Comparison of ENCODE assay signal across 9 cellular contexts in the genomic region with DNA sequence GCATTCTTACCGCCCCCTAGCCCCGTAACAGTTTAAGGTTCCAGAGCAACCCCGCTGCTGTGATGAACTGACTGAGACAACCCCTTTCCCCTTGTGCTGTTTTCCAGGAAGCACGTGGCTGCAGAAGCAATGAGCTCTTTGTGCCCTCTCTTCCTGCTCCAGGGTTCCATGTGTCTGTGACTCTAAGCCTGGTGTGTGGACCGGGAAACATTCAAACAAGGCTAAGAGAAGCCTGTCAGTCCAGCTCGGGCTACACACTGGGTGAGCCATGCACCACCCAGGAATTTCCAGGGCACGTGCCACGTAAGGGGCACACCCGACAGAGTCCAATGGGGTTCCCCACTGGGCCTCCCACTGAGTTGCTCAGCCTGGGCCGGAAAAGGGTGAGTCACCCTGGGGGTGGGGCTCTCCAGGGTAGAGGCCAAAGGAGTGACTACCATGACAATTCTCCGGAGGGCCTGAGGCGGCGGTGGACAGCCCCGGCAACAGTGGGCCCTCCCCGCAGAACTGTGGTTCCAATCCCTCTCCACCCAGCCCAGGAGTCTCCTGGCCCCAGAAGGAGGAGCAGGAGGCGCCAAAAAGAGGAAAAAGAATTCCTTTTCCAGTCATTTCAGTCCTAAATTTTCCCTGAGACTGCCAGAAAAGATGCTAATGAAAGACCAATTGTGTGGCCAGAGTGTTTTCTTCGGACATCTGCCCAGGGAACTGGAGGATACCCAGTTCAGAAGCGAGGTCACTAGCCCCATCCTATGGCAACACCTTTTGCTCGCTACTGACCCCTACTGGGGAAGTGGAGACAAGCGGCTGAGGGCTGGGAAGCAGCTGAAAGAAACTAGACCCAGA.
A peak's percentile ranks its signal among the peaks of the same experiment; 100 is the strongest.
DNase-seq lines count a peak whose midpoint lies in the region; ATAC-seq and TF ChIP-seq lines count a peak whose summit lies in the region.
"Had no signal": no experiment of that assay in that cellular context is flagged by ENCODE, and none has a peak within 500 bp of the region (broad histone marks: within the 10 kb centered on the region; RNA-seq: fewer than 3 reads in every experiment).

No MANE protein-coding gene starts in this region.

- TF ChIP-seq CTCF in liver (IDR thresholded peaks at IDR 0.05; ENCODE audit: low read depth, low read length, missing input control), result peak; percentile 90

- DNase-seq in NCI-H1105 (lab: John Stamatoyannopoulos, UW) (peak; percentile 5), NCI-H1105 treated with DMSO at 0.1 percent for 48 hours (lab: John Stamatoyannopoulos, UW) (no peak), NCI-H1092 (lab: John Stamatoyannopoulos, UW) (peak; percentile 3)
- DNase-seq in activated CD4-positive, alpha-beta T cell treated with anti-CD3 and anti-CD28 coated beads for 4 hours, result peak; percentile 84 to 89
- peak; percentile 78 to 85 for DNase-seq in stimulated activated CD4-positive, alpha-beta T cell treated with anti-CD3 and anti-CD28 coated beads, Interleukin-4, amount 100 ng/mL, for 4 hours

- no peak overlapping the region for H3K9ac ChIP-seq in liver (ENCODE audit: low read depth in 1 of 2, low read length in 2 of 2)
- H3K9ac ChIP-seq: BLaER1 treated with 17β-estradiol and CSF1 and Interleukin-3, amounts not matched to agents 10 nM and 100 nM had no signal

- no peaks in the 10 kb centered on the region for H3K27me3 ChIP-seq in liver (ENCODE audit: control insufficient read depth in 4 of 4, insufficient read depth in 4 of 4, low read length in 3 of 4)
- H3K27me3 ChIP-seq: BLaER1 treated with 17β-estradiol and CSF1 and Interleukin-3, amounts not matched to agents 10 nM and 100 nM had no signal

- ATAC-seq in HG02642 (IDR thresholded peaks at IDR 0.05; ENCODE audit: poor library complexity, unreplicated experiment), result peak; percentile 87

- H3K4me1 ChIP-seq in liver (ENCODE audit: control insufficient read depth in 4 of 4, insufficient read depth in 4 of 4, low read length in 3 of 4), result peaks cover 1 to 8% (median 3%) of the 10 kb centered on the region in 4 donors

- no peaks in the 10 kb centered on the region for H3K36me3 ChIP-seq in liver (ENCODE audit: control insufficient read depth in 4 of 4, insufficient read depth in 3 of 4, low read depth in 1 of 4, low read length in 3 of 4)
- H3K36me3 ChIP-seq: BLaER1 treated with 17β-estradiol and CSF1 and Interleukin-3, amounts not matched to agents 10 nM and 100 nM had no signal

- peak; percentile 84 to 89 for TF ChIP-seq RAD21 in liver (IDR thresholded peaks at IDR 0.05)

- 56% methylated on average over 20 of the region's 20 CpGs for WGBS in liver

- no peak overlapping the region for H3K4me3 ChIP-seq in liver (ENCODE audit: low read depth in 1 of 3, low read length in 3 of 3)
- H3K4me3 ChIP-seq: BLaER1 treated with 17β-estradiol and CSF1 and Interleukin-3, amounts not matched to agents 10 nM and 100 nM had no signal

- H3K9me3 ChIP-seq in liver (ENCODE audit: control insufficient read depth in 4 of 4, low read length in 3 of 4), result no peaks in the 10 kb centered on the region
- H3K9me3 ChIP-seq: BLaER1 treated with 17β-estradiol and CSF1 and Interleukin-3, amounts not matched to agents 10 nM and 100 nM had no signal

- peak overlapping the region; percentile 47 for H3K27ac ChIP-seq in cingulate gyrus (ENCODE audit: low read depth, low read length)
- peak overlapping the region in 1 of 2 donors; percentile 18 for H3K27ac ChIP-seq in liver (ENCODE audit: low read depth in 1 of 2, low read length in 2 of 2)

TF ChIP-seq in liver, 16 proteins besides CTCF, POLR2A, EP300 and RAD21:
- TF ChIP-seq, protein P1, sequence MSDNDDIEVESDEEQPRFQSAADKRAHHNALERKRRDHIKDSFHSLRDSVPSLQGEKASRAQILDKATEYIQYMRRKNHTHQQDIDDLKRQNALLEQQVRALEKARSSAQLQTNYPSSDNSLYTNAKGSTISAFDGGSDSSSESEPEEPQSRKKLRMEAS (IDR thresholded peaks at IDR 0.05), result peak; percentile 21
- no peak for TF ChIP-seq HNF4G (IDR thresholded peaks at IDR 0.05)
- TF ChIP-seq, protein P2, sequence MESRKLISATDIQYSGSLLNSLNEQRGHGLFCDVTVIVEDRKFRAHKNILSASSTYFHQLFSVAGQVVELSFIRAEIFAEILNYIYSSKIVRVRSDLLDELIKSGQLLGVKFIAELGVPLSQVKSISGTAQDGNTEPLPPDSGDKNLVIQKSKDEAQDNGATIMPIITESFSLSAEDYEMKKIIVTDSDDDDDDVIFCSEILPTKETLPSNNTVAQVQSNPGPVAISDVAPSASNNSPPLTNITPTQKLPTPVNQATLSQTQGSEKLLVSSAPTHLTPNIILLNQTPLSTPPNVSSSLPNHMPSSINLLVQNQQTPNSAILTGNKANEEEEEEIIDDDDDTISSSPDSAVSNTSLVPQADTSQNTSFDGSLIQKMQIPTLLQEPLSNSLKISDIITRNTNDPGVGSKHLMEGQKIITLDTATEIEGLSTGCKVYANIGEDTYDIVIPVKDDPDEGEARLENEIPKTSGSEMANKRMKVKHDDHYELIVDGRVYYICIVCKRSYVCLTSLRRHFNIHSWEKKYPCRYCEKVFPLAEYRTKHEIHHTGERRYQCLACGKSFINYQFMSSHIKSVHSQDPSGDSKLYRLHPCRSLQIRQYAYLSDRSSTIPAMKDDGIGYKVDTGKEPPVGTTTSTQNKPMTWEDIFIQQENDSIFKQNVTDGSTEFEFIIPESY (IDR thresholded peaks at IDR 0.05), result no peak
- TF ChIP-seq GABPA (IDR thresholded peaks at IDR 0.05 in 1 of 2, conservative IDR thresholded peaks at IDR 0.05 in 1 of 2), result no peak
- TF ChIP-seq, protein P3, sequence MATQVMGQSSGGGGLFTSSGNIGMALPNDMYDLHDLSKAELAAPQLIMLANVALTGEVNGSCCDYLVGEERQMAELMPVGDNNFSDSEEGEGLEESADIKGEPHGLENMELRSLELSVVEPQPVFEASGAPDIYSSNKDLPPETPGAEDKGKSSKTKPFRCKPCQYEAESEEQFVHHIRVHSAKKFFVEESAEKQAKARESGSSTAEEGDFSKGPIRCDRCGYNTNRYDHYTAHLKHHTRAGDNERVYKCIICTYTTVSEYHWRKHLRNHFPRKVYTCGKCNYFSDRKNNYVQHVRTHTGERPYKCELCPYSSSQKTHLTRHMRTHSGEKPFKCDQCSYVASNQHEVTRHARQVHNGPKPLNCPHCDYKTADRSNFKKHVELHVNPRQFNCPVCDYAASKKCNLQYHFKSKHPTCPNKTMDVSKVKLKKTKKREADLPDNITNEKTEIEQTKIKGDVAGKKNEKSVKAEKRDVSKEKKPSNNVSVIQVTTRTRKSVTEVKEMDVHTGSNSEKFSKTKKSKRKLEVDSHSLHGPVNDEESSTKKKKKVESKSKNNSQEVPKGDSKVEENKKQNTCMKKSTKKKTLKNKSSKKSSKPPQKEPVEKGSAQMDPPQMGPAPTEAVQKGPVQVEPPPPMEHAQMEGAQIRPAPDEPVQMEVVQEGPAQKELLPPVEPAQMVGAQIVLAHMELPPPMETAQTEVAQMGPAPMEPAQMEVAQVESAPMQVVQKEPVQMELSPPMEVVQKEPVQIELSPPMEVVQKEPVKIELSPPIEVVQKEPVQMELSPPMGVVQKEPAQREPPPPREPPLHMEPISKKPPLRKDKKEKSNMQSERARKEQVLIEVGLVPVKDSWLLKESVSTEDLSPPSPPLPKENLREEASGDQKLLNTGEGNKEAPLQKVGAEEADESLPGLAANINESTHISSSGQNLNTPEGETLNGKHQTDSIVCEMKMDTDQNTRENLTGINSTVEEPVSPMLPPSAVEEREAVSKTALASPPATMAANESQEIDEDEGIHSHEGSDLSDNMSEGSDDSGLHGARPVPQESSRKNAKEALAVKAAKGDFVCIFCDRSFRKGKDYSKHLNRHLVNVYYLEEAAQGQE (IDR thresholded peaks at IDR 0.05), result peak; percentile 16
- no peak for TF ChIP-seq FOXA1 (IDR thresholded peaks at IDR 0.05)
- peak in 1 of 2 donors; percentile 65 for TF ChIP-seq RXRA (IDR thresholded peaks at IDR 0.05)
- TF ChIP-seq JUND (IDR thresholded peaks at IDR 0.05), result peak; percentile 78 to 83
- no peak for TF ChIP-seq EGR1 (IDR thresholded peaks at IDR 0.05; ENCODE audit: low read depth in 2 of 2)
